ENCODE assay signal across 1 cellular context in genomic region chr1:81554534-81554933, GRCh38.
TF ChIP-seq lines count a peak whose summit lies in the region.

No MANE protein-coding gene starts in this region.

TF ChIP-seq in H1, 55 proteins besides CTCF, POLR2A, EP300 and RAD21 (continued from another document):
- TF ChIP-seq USF2 (IDR thresholded peaks at IDR 0.05; ENCODE audit: low read length) (no peak), KDM1A (IDR thresholded peaks at IDR 0.05; ENCODE audit: borderline replicate concordance, low read length) (no peak), SP4 (IDR thresholded peaks at IDR 0.05; ENCODE audit: low read length) (no peak), CHD1 (IDR thresholded peaks at IDR 0.05; ENCODE audit: low read depth, low read length) (no peak), GABPA (IDR thresholded peaks at IDR 0.05; ENCODE audit: borderline replicate concordance, insufficient read depth, low read length) (no peak), RNF2 (IDR thresholded peaks at IDR 0.05; ENCODE audit: borderline replicate concordance, low read depth, low read length, missing control alignments, poor library complexity, severe bottlenecking) (no peak), SRF (IDR thresholded peaks at IDR 0.05; ENCODE audit: low read depth, low read length) (no peak), SIX5 (IDR thresholded peaks at IDR 0.05; ENCODE audit: low read depth, low read length) (no peak), POLR2AphosphoS5 (IDR thresholded peaks at IDR 0.05; ENCODE audit: low read depth, low read length) (no peak), YY1 (IDR thresholded peaks at IDR 0.05; ENCODE audit: low read depth, low read length) (no peak), TCF12 (IDR thresholded peaks at IDR 0.05; ENCODE audit: low read depth, low read length) (no peak)
